In the genomic region with DNA sequence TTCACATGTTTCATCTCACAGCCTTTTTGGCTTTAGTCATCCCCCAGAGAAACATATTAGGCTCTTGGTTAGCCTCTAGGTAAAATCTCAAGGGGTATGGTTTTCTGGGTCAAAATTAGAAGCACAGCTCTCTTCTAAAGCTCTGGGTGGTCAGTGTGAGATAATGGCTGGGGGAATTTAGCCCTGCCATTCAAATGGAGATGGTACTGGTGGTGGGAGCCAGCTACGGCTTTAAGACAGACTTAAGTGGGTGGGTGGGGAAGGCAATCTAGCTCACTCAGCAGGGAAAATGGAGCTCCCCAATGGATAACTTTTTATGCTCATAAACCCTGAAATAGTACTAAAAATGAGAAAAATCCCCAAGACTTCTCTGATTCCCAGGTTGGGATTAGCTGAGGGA, we compare ENCODE assay signal across 22 cellular contexts. TPM values are rescaled to one million over a fixed set of nuclear protein-coding genes. Genes with fewer than 3 reads are reported as not detected.
DNase-seq lines count a peak whose midpoint lies in the region; ATAC-seq and TF ChIP-seq lines count a peak whose summit lies in the region.
"Had no signal": no experiment of that assay in that cellular context is flagged by ENCODE, and none has a peak within 500 bp of the region (broad histone marks: within the 10 kb centered on the region; RNA-seq: fewer than 3 reads in every experiment).

No MANE protein-coding gene starts in this region.

- H3K27ac ChIP-seq in effector memory CD4-positive, alpha-beta T cell (ENCODE audit: insufficient read depth, low read length, poor library complexity, severe bottlenecking) = peak overlapping the region; percentile 51
- H3K27ac ChIP-seq: cardiac muscle cell had no signal

- H3K4me1 ChIP-seq in effector memory CD4-positive, alpha-beta T cell (ENCODE audit: control insufficient read depth, insufficient read depth, low read length, poor library complexity, severe bottlenecking) = peaks cover 5% of the 10 kb centered on the region

- peaks cover 32% of the 10 kb centered on the region for H3K36me3 Mint-ChIP-seq in activated naive CD4-positive, alpha-beta T cell treated with anti-CD3 and anti-CD28 coated beads for 36 hours (ENCODE audit: low read depth)
- H3K36me3 Mint-ChIP-seq in T-helper 17 cell (ENCODE audit: low read depth) (peaks cover 9% of the 10 kb centered on the region), Calu3 (ENCODE audit: insufficient read depth, unreplicated experiment) (peaks cover 35% of the 10 kb centered on the region)
- peaks cover 84% of the 10 kb centered on the region for H3K36me3 Mint-ChIP-seq in stimulated activated effector memory CD8-positive, alpha-beta T cell treated with anti-CD3 and anti-CD28 coated beads, Interleukin-12 subunit alpha, Interleukin-12 subunit beta, amount 100 ng/mL, for 72 hours

- H3K4me3 ChIP-seq in effector memory CD4-positive, alpha-beta T cell (ENCODE audit: insufficient read depth, low read depth, low read length, poor library complexity, severe bottlenecking) = no peak overlapping the region
- H3K4me3 ChIP-seq: cardiac muscle cell had no signal

- no peaks in the 10 kb centered on the region for H3K9me3 Mint-ChIP-seq in activated naive CD4-positive, alpha-beta T cell treated with anti-CD3 and anti-CD28 coated beads for 36 hours
- no peaks in the 10 kb centered on the region for H3K9me3 Mint-ChIP-seq in stimulated activated effector memory CD8-positive, alpha-beta T cell treated with anti-CD3 and anti-CD28 coated beads, Interleukin-12 subunit alpha, Interleukin-12 subunit beta, amount 100 ng/mL, for 72 hours
- no peaks in the 10 kb centered on the region for H3K9me3 Mint-ChIP-seq in Calu3 (ENCODE audit: low read depth, unreplicated experiment)
- H3K9me3 Mint-ChIP-seq: CD14-positive monocyte had no signal

- CTCF ChIA-PET in activated naive CD4-positive, alpha-beta T cell treated with anti-CD3 and anti-CD28 coated beads for 36 hours (lab: Charles Lee) = interaction anchor here (0.7 to 1.4 kb wide), 3 partner anchors 12 to 230 kb away, joined by 3 to 4 read pairs (median 4); no protein-coding TSS in a partner anchor
- CTCF ChIA-PET in Calu3 (lab: Charles Lee) = no interaction called here

- intact Hi-C loops in activated naive CD4-positive, alpha-beta T cell treated with anti-CD3 and anti-CD28 coated beads for 36 hours (cut with micrococcal nuclease) = loop anchor here (2.0 kb wide), 1 partner anchor 41 kb away; a partner anchor contains a TSS
- intact Hi-C loops in Calu3 (cut with micrococcal nuclease; ENCODE audit: unreplicated experiment) = no loop called here
- intact Hi-C loops in posterior vena cava (cut with DNase I) = no loop called here

- peaks cover 35% of the 10 kb centered on the region for H3K4me1 Mint-ChIP-seq in activated naive CD4-positive, alpha-beta T cell treated with anti-CD3 and anti-CD28 coated beads for 36 hours (ENCODE audit: low read depth)
- H3K4me1 Mint-ChIP-seq in T-helper 17 cell (peaks cover 16% of the 10 kb centered on the region), Calu3 (ENCODE audit: low read depth, unreplicated experiment) (no peaks in the 10 kb centered on the region)
- peaks cover 35% of the 10 kb centered on the region for H3K4me1 Mint-ChIP-seq in stimulated activated effector memory CD8-positive, alpha-beta T cell treated with anti-CD3 and anti-CD28 coated beads, Interleukin-12 subunit alpha, Interleukin-12 subunit beta, amount 100 ng/mL, for 72 hours
- H3K4me1 Mint-ChIP-seq: CD14-positive monocyte had no signal

- H3K27ac Mint-ChIP-seq in activated naive CD4-positive, alpha-beta T cell treated with anti-CD3 and anti-CD28 coated beads for 36 hours = peak overlapping the region; percentile 95
- peak overlapping the region; percentile 91 for H3K27ac Mint-ChIP-seq in T-helper 17 cell
- H3K27ac Mint-ChIP-seq in stimulated activated effector memory CD8-positive, alpha-beta T cell treated with anti-CD3 and anti-CD28 coated beads, Interleukin-12 subunit alpha, Interleukin-12 subunit beta, amount 100 ng/mL, for 72 hours = peak overlapping the region; percentile 94
- no peak overlapping the region for H3K27ac Mint-ChIP-seq in Calu3 (ENCODE audit: unreplicated experiment)

- peaks cover 26% of the 10 kb centered on the region for H3K36me3 ChIP-seq in effector memory CD4-positive, alpha-beta T cell (ENCODE audit: control insufficient read depth, insufficient read depth, low read length)

- H3K27me3 ChIP-seq in effector memory CD4-positive, alpha-beta T cell (replicated peaks; ENCODE audit: control insufficient read depth, insufficient read depth, low read length, poor library complexity, severe bottlenecking) = no peaks in the 10 kb centered on the region
- H3K27me3 ChIP-seq: cardiac muscle cell had no signal

- no peaks in the 10 kb centered on the region for H3K9me3 ChIP-seq in T-helper 17 cell (ENCODE audit: control insufficient read depth, low read length, poor library complexity, severe bottlenecking)
- H3K9me3 ChIP-seq in effector memory CD4-positive, alpha-beta T cell (ENCODE audit: control insufficient read depth, low read length) = no peaks in the 10 kb centered on the region

- H3K27me3 Mint-ChIP-seq in activated naive CD4-positive, alpha-beta T cell treated with anti-CD3 and anti-CD28 coated beads for 36 hours (ENCODE audit: low read depth) = no peaks in the 10 kb centered on the region
- H3K27me3 Mint-ChIP-seq in T-helper 17 cell = no peaks in the 10 kb centered on the region
- H3K27me3 Mint-ChIP-seq in Calu3 (ENCODE audit: unreplicated experiment) = no peaks in the 10 kb centered on the region

- TF ChIP-seq CTCF in Calu3 (IDR thresholded peaks at IDR 0.05; ENCODE audit: unreplicated experiment) = no peak

- no peak for ATAC-seq in T-helper 17 cell
- no peak for ATAC-seq in stimulated activated effector memory CD8-positive, alpha-beta T cell treated with anti-CD3 and anti-CD28 coated beads, Interleukin-12 subunit alpha, Interleukin-12 subunit beta, amount 100 ng/mL, for 72 hours
- ATAC-seq in HG02588 (IDR thresholded peaks at IDR 0.05; ENCODE audit: unreplicated experiment) = no peak
- ATAC-seq: HCT116, left colon had no signal

- no peak overlapping the region for H3K4me3 Mint-ChIP-seq in activated naive CD4-positive, alpha-beta T cell treated with anti-CD3 and anti-CD28 coated beads for 36 hours
- H3K4me3 Mint-ChIP-seq in T-helper 17 cell (no peak overlapping the region), Calu3 (ENCODE audit: low read depth, unreplicated experiment) (no peak overlapping the region)
- H3K4me3 Mint-ChIP-seq in stimulated activated effector memory CD8-positive, alpha-beta T cell treated with anti-CD3 and anti-CD28 coated beads, Interleukin-12 subunit alpha, Interleukin-12 subunit beta, amount 100 ng/mL, for 72 hours = no peak overlapping the region
- H3K4me3 Mint-ChIP-seq: CD14-positive monocyte had no signal

- no TSS peak for BruUV-seq in Calu3 (replicated peaks; lab: Mats Ljungman, UMichigan)

- no peak for DNase-seq in activated naive CD4-positive, alpha-beta T cell treated with anti-CD3 and anti-CD28 coated beads for 36 hours
- no peak for DNase-seq in activated naive CD4-positive, alpha-beta T cell (lab: John Stamatoyannopoulos, UW)
- DNase-seq in T-helper 17 cell (no peak), Calu3 (no peak), posterior vena cava (ENCODE audit: low spot score) (no peak)
- DNase-seq in effector memory CD4-positive, alpha-beta T cell = no peak
- DNase-seq in stimulated activated effector memory CD8-positive, alpha-beta T cell treated with anti-CD3 and anti-CD28 coated beads, Interleukin-12 subunit alpha, Interleukin-12 subunit beta, amount 100 ng/mL, for 72 hours (ENCODE audit: low spot score in 2 of 2) = no peak
- DNase-seq: amygdala; left colon; midbrain; NCI-H187; NCI-H226; retina; stimulated activated CD4-positive, alpha-beta T cell treated with anti-CD3 and anti-CD28 coated beads, Interleukin-12 subunit alpha, Interleukin-12 subunit beta, amount 100 ng/mL, for 4 hours; stimulated activated CD8-positive, alpha-beta memory T cell treated with anti-CD3 and anti-CD28 coated beads, Interleukin-4, amount 100 ng/mL, for 48 hours had no signal

RNA-seq across cellular contexts. Expression of a gene that starts 5.7 kb away (rescaled TPM):
- total RNA-seq in activated naive CD4-positive, alpha-beta T cell treated with anti-CD3 and anti-CD28 coated beads for 36 hours = not detected
- not detected for total RNA-seq in T-helper 17 cell
- total RNA-seq in Calu3 (2022) = not detected in 2 replicates
- total RNA-seq in posterior vena cava = not detected
- total RNA-seq: dermis microvascular lymphatic vessel endothelial cell, frontal cortex, left colon, temporal lobe had no signal

RNA-seq across cellular contexts. Expression of a gene that starts 9.2 kb away (rescaled TPM):
- total RNA-seq in activated naive CD4-positive, alpha-beta T cell treated with anti-CD3 and anti-CD28 coated beads for 36 hours = 10 to 100 TPM; 44.5 to 49.2 TPM
- total RNA-seq in T-helper 17 cell (10 to 100 TPM; 19.7 to 21.5 TPM), Calu3 (2022) (33.9 and 34.5 TPM in 2 replicates), posterior vena cava (10 to 100 TPM; 26.7 to 34.7 TPM)

RNA-seq across cellular contexts. Expression of a gene that starts 41.6 kb away (rescaled TPM):
- total RNA-seq in activated naive CD4-positive, alpha-beta T cell treated with anti-CD3 and anti-CD28 coated beads for 36 hours = 10 to 100 TPM; 35.8 to 38.3 TPM
- total RNA-seq in T-helper 17 cell (10 to 100 TPM; 79.7 to 90.5 TPM), Calu3 (2022) (104 and 108 TPM in 2 replicates), posterior vena cava (10 to 100 TPM; 86.5 to 97.0 TPM)
